8 cellular contexts compared by ENCODE assay signal in genomic region chr4:83334425-83335241, GRCh38. TPM values are rescaled to one million over a fixed set of nuclear protein-coding genes. Genes with fewer than 3 reads are reported as not detected.
DNase-seq lines count a peak whose midpoint lies in the region; ATAC-seq and TF ChIP-seq lines count a peak whose summit lies in the region.

TSS of gene HPSE (minus strand) at chr4:83334848. CDS start at chr4:83334782, 66 bp downstream.

- H3K9me2 ChIP-seq in SU-DHL-6 (replicated peaks; ENCODE audit: insufficient read depth, low read length), result no peaks in the 10 kb centered on the region

- no peaks in the 10 kb centered on the region for H3K9me3 ChIP-seq in HEK293 (ENCODE audit: control insufficient read depth, insufficient read depth, low read depth, low read length)
- H3K9me3 ChIP-seq in SU-DHL-6 (ENCODE audit: insufficient read depth, low read length), result no peaks in the 10 kb centered on the region
- H3K9me3 ChIP-seq in right cardiac atrium (ENCODE audit: control insufficient read depth, low read length), result no peaks in the 10 kb centered on the region

- TF ChIP-seq POLR2A in NB4 (IDR thresholded peaks at IDR 0.05; ENCODE audit: extremely low read depth, insufficient read length), result no peak

- peaks cover 18% of the 10 kb centered on the region for H3K4me1 Mint-ChIP-seq in activated naive CD8-positive, alpha-beta T cell treated with anti-CD3 and anti-CD28 coated beads, Interleukin-2, amount 50 U/mL, for 24 hours

- H3K4me2 ChIP-seq in SU-DHL-6 (ENCODE audit: low read depth, low read length, poor library complexity, severe bottlenecking), result peak within 1 kb of the TSS; percentile 60

- TF ChIP-seq CTCF in HEK293 (tag by site-specific recombination; IDR thresholded peaks at IDR 0.05), result no peak
- no peak for TF ChIP-seq CTCF in NB4 (IDR thresholded peaks at IDR 0.05; ENCODE audit: low read depth, low read length)
- no peak for TF ChIP-seq CTCF in SU-DHL-6 (IDR thresholded peaks at IDR 0.05; ENCODE audit: insufficient read depth, low read length, poor library complexity, severe bottlenecking)

- no peak within 1 kb of the TSS; the same call in 1 of the 2 replicates for H3K27ac ChIP-seq in HEK293 (ENCODE audit: extremely low read depth, low read depth, low read length)
- no peak within 1 kb of the TSS for H3K27ac ChIP-seq in SU-DHL-6 (ENCODE audit: low read depth, low read length)
- H3K27ac ChIP-seq in right cardiac atrium (ENCODE audit: low read length), result no peak within 1 kb of the TSS

- H3K4me3 ChIP-seq in HEK293 (ENCODE audit: low read depth, low read length) (peak within 1 kb of the TSS; percentile 52), NB4 (ENCODE audit: low read depth, low read length) (peak within 1 kb of the TSS; percentile 21), SU-DHL-6 (ENCODE audit: insufficient read depth, low read length, poor library complexity, severe bottlenecking) (peak within 1 kb of the TSS; percentile 53), right cardiac atrium (ENCODE audit: low read length) (peak within 1 kb of the TSS; percentile 35)

- CTCF ChIA-PET in HEK293 (lab: Yijun Ruan, JAX), result interaction anchor here (0.6 kb wide), 1 partner anchor 203 kb away, joined by 3 read pairs; no protein-coding TSS in a partner anchor

- no peaks in the 10 kb centered on the region for H4K20me1 ChIP-seq in SU-DHL-6 (ENCODE audit: low read depth, low read length)

- ATAC-seq in activated naive CD8-positive, alpha-beta T cell treated with anti-CD3 and anti-CD28 coated beads, Interleukin-2, amount 50 U/mL, for 24 hours, result peak; percentile 77
- ATAC-seq in right cardiac atrium, result peak; percentile 97

- peak within 1 kb of the TSS; percentile 81 for H3K4me3 Mint-ChIP-seq in activated naive CD8-positive, alpha-beta T cell treated with anti-CD3 and anti-CD28 coated beads, Interleukin-2, amount 50 U/mL, for 24 hours

- DNase-seq in ELF-1 (ENCODE audit: low read depth, low spot score), result peak; percentile 78
- DNase-seq in NB4 (ENCODE audit: low read depth), result peak; percentile 74
- DNase-seq in activated naive CD8-positive, alpha-beta T cell treated with anti-CD3 and anti-CD28 coated beads, Interleukin-2, amount 50 U/mL, for 24 hours, result peak; percentile 61
- DNase-seq in right cardiac atrium, result peak; percentile 87 to 94 (median 94)
- DNase-seq in renal cortical epithelial cell (ENCODE audit: low read depth), result peak; percentile 72
- DNase-seq in superior temporal gyrus (ENCODE audit: extremely low spot score), result no peak

- H3F3A ChIP-seq in SU-DHL-6 (ENCODE audit: insufficient read depth), result no peaks in the 10 kb centered on the region; the same call in 1 of the 2 replicates

- no peaks in the 10 kb centered on the region for H3K79me2 ChIP-seq in SU-DHL-6 (ENCODE audit: insufficient read depth, low read length)

- POLR2A ChIA-PET in HEK293 (lab: Yijun Ruan, JAX), result no interaction called here

- H3K27me3 ChIP-seq in SU-DHL-6 (ENCODE audit: low read length) (no peaks in the 10 kb centered on the region), right cardiac atrium (ENCODE audit: control insufficient read depth, insufficient read depth) (no peaks in the 10 kb centered on the region)

- peaks cover 21% of the 10 kb centered on the region for H3K27me3 Mint-ChIP-seq in activated naive CD8-positive, alpha-beta T cell treated with anti-CD3 and anti-CD28 coated beads, Interleukin-2, amount 50 U/mL, for 24 hours

- H2AFZ ChIP-seq in SU-DHL-6 (ENCODE audit: low read depth, low read length, severe bottlenecking), result peak within 1 kb of the TSS; percentile 97

- peak within 1 kb of the TSS; percentile 73 for H3K27ac Mint-ChIP-seq in activated naive CD8-positive, alpha-beta T cell treated with anti-CD3 and anti-CD28 coated beads, Interleukin-2, amount 50 U/mL, for 24 hours

- H3K9me3 Mint-ChIP-seq in activated naive CD8-positive, alpha-beta T cell treated with anti-CD3 and anti-CD28 coated beads, Interleukin-2, amount 50 U/mL, for 24 hours, result peaks cover 10% of the 10 kb centered on the region

- under 1% methylated on average over 63 of the region's 63 CpGs for WGBS in right cardiac atrium

- H3K36me3 ChIP-seq in HEK293 (ENCODE audit: control insufficient read depth in 2 of 2, insufficient read depth in 1 of 2, low read length in 2 of 2) (no peaks in the 10 kb centered on the region), SU-DHL-6 (ENCODE audit: low read length) (no peaks in the 10 kb centered on the region)

- intact Hi-C loops in right cardiac atrium (cut with DNase I), result no loop called here

- H3K36me3 Mint-ChIP-seq in activated naive CD8-positive, alpha-beta T cell treated with anti-CD3 and anti-CD28 coated beads, Interleukin-2, amount 50 U/mL, for 24 hours (ENCODE audit: low read depth), result no peaks in the 10 kb centered on the region

- H3K4me1 ChIP-seq in HEK293 (ENCODE audit: control insufficient read depth, insufficient read depth, low read length) (no peaks in the 10 kb centered on the region), right cardiac atrium (ENCODE audit: control insufficient read depth, insufficient read depth, low read length) (no peaks in the 10 kb centered on the region)

- H3K9ac ChIP-seq in SU-DHL-6 (ENCODE audit: low read length), result peak within 1 kb of the TSS; percentile 55

TF ChIP-seq in HEK293, 187 proteins besides CTCF, POLR2A, EP300 and RAD21 (continues in another document):
- no peak for TF ChIP-seq ZNF548 (tag by site-specific recombination; IDR thresholded peaks at IDR 0.05)
- peak; percentile 91 for TF ChIP-seq ZNF394 (tag by site-specific recombination; IDR thresholded peaks at IDR 0.05; ENCODE audit: borderline replicate concordance)
- TF ChIP-seq ZSCAN30 (tag by site-specific recombination; IDR thresholded peaks at IDR 0.05), result peak; percentile 15; the same call in 1 of the 2 replicates
- no peak for TF ChIP-seq ZNF501 (tag by site-specific recombination; IDR thresholded peaks at IDR 0.05)
- TF ChIP-seq, protein P1, sequence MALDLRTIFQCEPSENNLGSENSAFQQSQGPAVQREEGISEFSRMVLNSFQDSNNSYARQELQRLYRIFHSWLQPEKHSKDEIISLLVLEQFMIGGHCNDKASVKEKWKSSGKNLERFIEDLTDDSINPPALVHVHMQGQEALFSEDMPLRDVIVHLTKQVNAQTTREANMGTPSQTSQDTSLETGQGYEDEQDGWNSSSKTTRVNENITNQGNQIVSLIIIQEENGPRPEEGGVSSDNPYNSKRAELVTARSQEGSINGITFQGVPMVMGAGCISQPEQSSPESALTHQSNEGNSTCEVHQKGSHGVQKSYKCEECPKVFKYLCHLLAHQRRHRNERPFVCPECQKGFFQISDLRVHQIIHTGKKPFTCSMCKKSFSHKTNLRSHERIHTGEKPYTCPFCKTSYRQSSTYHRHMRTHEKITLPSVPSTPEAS (tag by site-specific recombination; IDR thresholded peaks at IDR 0.05), result no peak
- TF ChIP-seq, protein P2, sequence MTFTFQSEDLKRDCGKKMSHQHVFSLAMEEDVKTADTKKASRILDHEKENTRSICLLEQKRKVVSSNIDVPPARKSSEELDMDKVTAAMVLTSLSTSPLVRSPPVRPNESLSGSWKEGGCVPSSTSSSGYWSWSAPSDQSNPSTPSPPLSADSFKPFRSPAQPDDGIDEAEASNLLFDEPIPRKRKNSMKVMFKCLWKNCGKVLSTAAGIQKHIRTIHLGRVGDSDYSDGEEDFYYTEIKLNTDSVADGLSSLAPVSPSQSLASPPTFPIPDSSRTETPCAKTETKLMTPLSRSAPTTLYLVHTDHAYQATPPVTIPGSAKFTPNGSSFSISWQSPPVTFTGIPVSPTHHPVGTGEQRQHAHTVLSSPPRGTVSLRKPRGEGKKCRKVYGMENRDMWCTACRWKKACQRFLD (tag by site-specific recombination; IDR thresholded peaks at IDR 0.05), result no peak
- TF ChIP-seq ZNF16 (tag by site-specific recombination; IDR thresholded peaks at IDR 0.05; ENCODE audit: low read depth), result no peak
- TF ChIP-seq ZNF561 (tag by site-specific recombination; IDR thresholded peaks at IDR 0.05; ENCODE audit: borderline replicate concordance), result no peak
- TF ChIP-seq ZNF658 (tag by site-specific recombination; IDR thresholded peaks at IDR 0.05), result no peak
- no peak for TF ChIP-seq ZNF623 (tag by site-specific recombination; IDR thresholded peaks at IDR 0.05)
- TF ChIP-seq, protein P3, sequence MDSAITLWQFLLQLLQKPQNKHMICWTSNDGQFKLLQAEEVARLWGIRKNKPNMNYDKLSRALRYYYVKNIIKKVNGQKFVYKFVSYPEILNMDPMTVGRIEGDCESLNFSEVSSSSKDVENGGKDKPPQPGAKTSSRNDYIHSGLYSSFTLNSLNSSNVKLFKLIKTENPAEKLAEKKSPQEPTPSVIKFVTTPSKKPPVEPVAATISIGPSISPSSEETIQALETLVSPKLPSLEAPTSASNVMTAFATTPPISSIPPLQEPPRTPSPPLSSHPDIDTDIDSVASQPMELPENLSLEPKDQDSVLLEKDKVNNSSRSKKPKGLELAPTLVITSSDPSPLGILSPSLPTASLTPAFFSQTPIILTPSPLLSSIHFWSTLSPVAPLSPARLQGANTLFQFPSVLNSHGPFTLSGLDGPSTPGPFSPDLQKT (IDR thresholded peaks at IDR 0.05; ENCODE audit: borderline replicate concordance, low read depth, low read length), result no peak
- no peak for TF ChIP-seq ZNF660 (tag by site-specific recombination; IDR thresholded peaks at IDR 0.05)
- peak; percentile 99 for TF ChIP-seq EGR2 (tag by site-specific recombination; IDR thresholded peaks at IDR 0.05; ENCODE audit: low read depth)
- no peak for TF ChIP-seq ZNF10 (tag by site-specific recombination; IDR thresholded peaks at IDR 0.05)
- no peak for TF ChIP-seq ZNF157 (tag by site-specific recombination; IDR thresholded peaks at IDR 0.05)
- TF ChIP-seq ZFP41 (tag by site-specific recombination; IDR thresholded peaks at IDR 0.05; ENCODE audit: borderline replicate concordance), result no peak
- no peak for TF ChIP-seq ZSCAN16 (tag by site-specific recombination; IDR thresholded peaks at IDR 0.05)
- no peak for TF ChIP-seq ZNF664 (tag by site-specific recombination; IDR thresholded peaks at IDR 0.05)
- no peak for TF ChIP-seq ZNF521 (tag by site-specific recombination; IDR thresholded peaks at IDR 0.05)
- no peak for TF ChIP-seq ZNF324 (tag by site-specific recombination; IDR thresholded peaks at IDR 0.05)
- TF ChIP-seq, protein P4, sequence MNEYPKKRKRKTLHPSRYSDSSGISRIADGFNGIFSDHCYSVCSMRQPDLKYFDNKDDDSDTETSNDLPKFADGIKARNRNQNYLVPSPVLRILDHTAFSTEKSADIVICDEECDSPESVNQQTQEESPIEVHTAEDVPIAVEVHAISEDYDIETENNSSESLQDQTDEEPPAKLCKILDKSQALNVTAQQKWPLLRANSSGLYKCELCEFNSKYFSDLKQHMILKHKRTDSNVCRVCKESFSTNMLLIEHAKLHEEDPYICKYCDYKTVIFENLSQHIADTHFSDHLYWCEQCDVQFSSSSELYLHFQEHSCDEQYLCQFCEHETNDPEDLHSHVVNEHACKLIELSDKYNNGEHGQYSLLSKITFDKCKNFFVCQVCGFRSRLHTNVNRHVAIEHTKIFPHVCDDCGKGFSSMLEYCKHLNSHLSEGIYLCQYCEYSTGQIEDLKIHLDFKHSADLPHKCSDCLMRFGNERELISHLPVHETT (tag by site-specific recombination; IDR thresholded peaks at IDR 0.05), result no peak

RNA-seq across cellular contexts. Expression of gene HPSE, which starts in this region (rescaled TPM):
- 1 to 10 TPM; 1.2 to 2.3 (median 1.8) TPM for total RNA-seq in right cardiac atrium
- 0.50 TPM for polyA plus RNA-seq in right cardiac atrium
- 2.7 and 3.8 TPM in 2 replicates for total RNA-seq in renal cortical epithelial cell
